In genomic region chr7:141654551-141654950, GRCh38 we compare ENCODE assay signal across 8 cellular contexts. TPM values are rescaled to one million over a fixed set of nuclear protein-coding genes. Genes with fewer than 3 reads are reported as not detected.
DNase-seq lines count a peak whose midpoint lies in the region; ATAC-seq and TF ChIP-seq lines count a peak whose summit lies in the region.

No MANE protein-coding gene starts in this region.

- H3K4me1 ChIP-seq in HCT116 (ENCODE audit: control insufficient read depth in 1 of 2, insufficient read depth in 2 of 2, low read length in 2 of 2) (no peaks in the 10 kb centered on the region), MM.1S (ENCODE audit: low read length) (0 out of 2 replicates have a peak, but pooled peaks cover under 1% of the 10 kb centered on the region)

- POLR2A ChIA-PET in HCT116 (lab: Charles Lee): interaction anchor here (0.9 kb wide), 1 partner anchor 84 kb away, joined by 3 read pairs; the partner anchor contains the start of gene SSBP1

- no peaks in the 10 kb centered on the region for H3F3A ChIP-seq in MM.1S (ENCODE audit: insufficient read depth, low read length)

- DNase-seq in GM04504 (ENCODE audit: low read depth) (peak; percentile 11), HCT116 (ENCODE audit: low read depth, low spot score) (peak; percentile 41), MM.1S (peak; percentile 69), SIG-M5 (lab: John Stamatoyannopoulos, UW) (peak; percentile 1), head of caudate nucleus (peak; percentile 32 to 91 (median 79)), putamen (ENCODE audit: low spot score) (peak; percentile 87), NCI-H1048 (lab: John Stamatoyannopoulos, UW) (no peak)
- DNase-seq in activated naive CD8-positive, alpha-beta T cell treated with anti-CD3 and anti-CD28 coated beads for 36 hours: peak; percentile 50

- RAD21 ChIA-PET in HCT116 (lab: Charles Lee; ENCODE audit: low non-redundant PET in 1 of 2, low total read pairs in 2 of 2, uncharacterized antibody in 2 of 2, unreplicated experiment in 2 of 2): no interaction called here

- no peak overlapping the region for H3K4me2 ChIP-seq in HCT116 (ENCODE audit: low read length)
- H3K4me2 ChIP-seq in MM.1S (ENCODE audit: low read depth, low read length): no peak overlapping the region

- H3K27me3 Mint-ChIP-seq in activated naive CD8-positive, alpha-beta T cell treated with anti-CD3 and anti-CD28 coated beads for 36 hours: no peaks in the 10 kb centered on the region

- no TSS peak for BruUV-seq in HCT116 (replicated peaks; lab: Mats Ljungman, UMichigan)

- no peak overlapping the region for H3K4me3 Mint-ChIP-seq in activated naive CD8-positive, alpha-beta T cell treated with anti-CD3 and anti-CD28 coated beads for 36 hours

- CTCF ChIA-PET in HCT116 (lab: Charles Lee): interaction anchor here (0.6 to 3.3 kb wide), 13 partner anchors 8 to 239 kb away, joined by 3 to 21 read pairs (median 3); partner anchors contain the start of gene SSBP1

- no peak for TF ChIP-seq POLR2A in HCT116 (IDR thresholded peaks at IDR 0.05; ENCODE audit: borderline replicate concordance, extremely low read depth, insufficient read depth, insufficient read length)

- TF ChIP-seq CTCF in HCT116 (IDR thresholded peaks at IDR 0.05 in 2 of 3, conservative IDR thresholded peaks at IDR 0.05 in 1 of 3; ENCODE audit: borderline replicate concordance in 1 of 3, insufficient read depth in 1 of 3, low read depth in 2 of 3, low read length in 2 of 3) (peak; percentile 76 to 78 (median 78); a peak in 5 of 6 replicates), MM.1S (IDR thresholded peaks at IDR 0.05; ENCODE audit: low read length) (peak; percentile 83)

- TF ChIP-seq RAD21 in HCT116 (IDR thresholded peaks at IDR 0.05; ENCODE audit: low read depth): peak; percentile 71

- H3K9me3 Mint-ChIP-seq in activated naive CD8-positive, alpha-beta T cell treated with anti-CD3 and anti-CD28 coated beads for 36 hours: no peaks in the 10 kb centered on the region

- H3K27ac ChIP-seq in HCT116 (ENCODE audit: low read depth, low read length): no peak overlapping the region
- no peak overlapping the region for H3K27ac ChIP-seq in MM.1S (ENCODE audit: low read length)

- H3K27ac Mint-ChIP-seq in activated naive CD8-positive, alpha-beta T cell treated with anti-CD3 and anti-CD28 coated beads for 36 hours: peak overlapping the region; percentile 76

- H3K36me3 ChIP-seq in HCT116 (ENCODE audit: control insufficient read depth in 1 of 2, insufficient read depth in 2 of 2, low read length in 2 of 2) (peaks cover 0 to 14% of the 10 kb centered on the region in 2 experiments; a peak in 3 of 4 replicates), MM.1S (replicated peaks; ENCODE audit: insufficient read depth, low read length) (no peaks in the 10 kb centered on the region; the same call in 1 of the 2 replicates)

- H3K9ac ChIP-seq in HCT116 (ENCODE audit: low read length): no peak overlapping the region
- H3K9ac ChIP-seq in MM.1S (ENCODE audit: low read length): no peak overlapping the region

- H3K36me3 Mint-ChIP-seq in activated naive CD8-positive, alpha-beta T cell treated with anti-CD3 and anti-CD28 coated beads for 36 hours: peaks cover 4% of the 10 kb centered on the region

- H3K4me1 Mint-ChIP-seq in activated naive CD8-positive, alpha-beta T cell treated with anti-CD3 and anti-CD28 coated beads for 36 hours: peaks cover 4% of the 10 kb centered on the region

- H4K20me1 ChIP-seq in HCT116 (ENCODE audit: insufficient read depth) (no peaks in the 10 kb centered on the region), MM.1S (ENCODE audit: insufficient read depth, low read length) (no peaks in the 10 kb centered on the region)

- H3K27me3 ChIP-seq in HCT116 (ENCODE audit: insufficient read depth, low read length): no peaks in the 10 kb centered on the region
- H3K27me3 ChIP-seq in MM.1S (replicated peaks; ENCODE audit: insufficient read depth, low read length): no peaks in the 10 kb centered on the region

- H3K9me3 ChIP-seq in HCT116 (ENCODE audit: control insufficient read depth in 1 of 2, insufficient read depth in 1 of 2, low read depth in 1 of 2, low read length in 2 of 2) (no peaks in the 10 kb centered on the region), MM.1S (replicated peaks; ENCODE audit: insufficient read depth, low read length) (no peaks in the 10 kb centered on the region)

- no peak overlapping the region for H3K4me3 ChIP-seq in HCT116 (replicated peaks in 1 of 2; ENCODE audit: low read depth in 1 of 2, low read length in 2 of 2)
- H3K4me3 ChIP-seq in MM.1S (ENCODE audit: low read length): no peak overlapping the region

- H3K79me2 ChIP-seq in HCT116 (ENCODE audit: insufficient read depth, low read length) (no peaks in the 10 kb centered on the region), MM.1S (ENCODE audit: low read length) (no peaks in the 10 kb centered on the region)

- intact Hi-C loops in HCT116 (cut with micrococcal nuclease) (loop anchor here (1.0 to 5.0 kb wide), 4 partner anchors 84 to 534 kb away; partner anchors contain the start of gene SSBP1), head of caudate nucleus (cut with DNase I) (no loop called here)

- no peak overlapping the region for H2AFZ ChIP-seq in HCT116 (ENCODE audit: low read depth, low read length, poor library complexity, severe bottlenecking)
- H2AFZ ChIP-seq in MM.1S (ENCODE audit: low read length): no peak overlapping the region

- no peaks in the 10 kb centered on the region for H3K9me2 ChIP-seq in HCT116 (ENCODE audit: insufficient read depth)
- H3K9me2 ChIP-seq in MM.1S (replicated peaks; ENCODE audit: insufficient read depth, low read length): no peaks in the 10 kb centered on the region

- peak; percentile 89 for ATAC-seq in HCT116

TF ChIP-seq in HCT116, 20 proteins besides CTCF, POLR2A, EP300 and RAD21:
- TF ChIP-seq YY1 (IDR thresholded peaks at IDR 0.05; ENCODE audit: extremely low read depth, insufficient replicate concordance, low read depth, low read length) (peak; percentile 24), ZFX (IDR thresholded peaks at IDR 0.05) (no peak)

RNA-seq across cellular contexts. Expression of gene DENND11, which starts 47.4 kb away (rescaled TPM):
- 23.4 TPM for total RNA-seq in HCT116 (2021; ENCODE audit: unreplicated experiment)
- 8.1 and 10.4 TPM in 2 replicates for polyA plus RNA-seq in HCT116 (2012)
- total RNA-seq in activated naive CD8-positive, alpha-beta T cell treated with anti-CD3 and anti-CD28 coated beads for 36 hours: 10 to 100 TPM; 29.9 to 32.9 TPM

RNA-seq across cellular contexts. Expression of gene WEE2, which starts 53.6 kb away (rescaled TPM):
- not detected for total RNA-seq in HCT116 (2021; ENCODE audit: unreplicated experiment)
- polyA plus RNA-seq in HCT116 (2012): 0.05 TPM in 1 of 2 replicates, not detected in the other
- not detected for total RNA-seq in activated naive CD8-positive, alpha-beta T cell treated with anti-CD3 and anti-CD28 coated beads for 36 hours
